In genomic region chr12:120978296-120979219, GRCh38 we compare ENCODE assay signal across 1 cellular context.
TF ChIP-seq lines count a peak whose summit lies in the region.

Gene HNF1A (plus strand): TSS chr12:120978543. CDS start chr12:120978769, 226 bp downstream.

TF ChIP-seq in A549, 52 proteins besides CTCF, POLR2A, EP300 and RAD21 (continued from another document):
- TF ChIP-seq HOXB5 (CRISPR knock-in tag; IDR thresholded peaks at IDR 0.05) (no peak; the same call in 1 of the 2 replicates), ZNF302 (CRISPR knock-in tag; IDR thresholded peaks at IDR 0.05) (no peak)
